ENCODE assay signal across 17 cellular contexts in the genomic region with DNA sequence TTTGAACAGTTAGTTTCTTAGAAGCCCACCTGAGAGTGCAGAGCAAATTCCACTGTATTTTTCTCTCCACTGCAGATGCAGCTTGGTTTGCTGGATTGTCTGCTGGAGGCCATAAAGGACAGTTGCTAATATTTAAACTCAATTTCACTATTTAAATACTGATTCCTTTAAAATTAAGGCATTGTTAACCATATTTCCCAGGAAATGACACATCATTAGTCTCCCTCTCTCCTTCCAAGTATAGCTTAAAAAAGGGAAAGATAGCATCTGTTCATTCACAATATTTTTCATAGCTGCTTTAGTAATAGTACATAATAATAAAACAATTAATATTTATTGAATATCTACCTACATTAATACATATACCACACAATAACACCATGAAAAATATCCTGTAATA.
"Had no signal": no experiment of that assay in that cellular context is flagged by ENCODE, and none has a peak within 500 bp of the region (broad histone marks: within the 10 kb centered on the region; RNA-seq: fewer than 3 reads in every experiment).

No MANE protein-coding gene starts in this region.

- H3K27ac ChIP-seq: brain microvascular endothelial cell, coronary artery, prostate gland, right atrium auricular region, testis had no signal

- H3K36me3 ChIP-seq: brain microvascular endothelial cell, prostate gland, right atrium auricular region had no signal

- H3K9me3 ChIP-seq: prostate gland, testis had no signal

- DNase-seq: activated CD8-positive, alpha-beta memory T cell treated with anti-CD3 and anti-CD28 coated beads for 24 hours; activated CD8-positive, alpha-beta memory T cell treated with anti-CD3 and anti-CD28 coated beads, Interleukin-2, amount 50 U/mL, for 48 hours; activated effector memory CD4-positive, alpha-beta T cell treated with Interleukin-2 at 50 U/mL for 16 hours; activated naive CD4-positive, alpha-beta T cell treated with anti-CD3 and anti-CD28 coated beads, Interleukin-2, amount 10 ng/mL, durations not matched to agents 7 days and 5 days; activated naive CD8-positive, alpha-beta T cell treated with anti-CD3 and anti-CD28 coated beads, Interleukin-2, amount 50 U/mL, for 24 hours; activated T-cell treated with anti-CD3 and anti-CD28 coated beads, Interleukin-2, amount 50 U/mL, for 48 hours; aorta; brain microvascular endothelial cell; immature natural killer cell; left ventricle myocardium superior; stimulated activated naive CD8-positive, alpha-beta T cell treated with anti-CD3 and anti-CD28 coated beads, Interleukin-15, amount 100 ng/mL, for 72 hours; T1000; testis had no signal

- H3K27me3 ChIP-seq: brain microvascular endothelial cell, right atrium auricular region, testis had no signal

- FAIRE-seq: endometrium had no signal

- H3K4me3 ChIP-seq: coronary artery, prostate gland, right atrium auricular region, testis had no signal

- H3K4me1 ChIP-seq: prostate gland, right atrium auricular region, testis had no signal
